In the genomic region with DNA sequence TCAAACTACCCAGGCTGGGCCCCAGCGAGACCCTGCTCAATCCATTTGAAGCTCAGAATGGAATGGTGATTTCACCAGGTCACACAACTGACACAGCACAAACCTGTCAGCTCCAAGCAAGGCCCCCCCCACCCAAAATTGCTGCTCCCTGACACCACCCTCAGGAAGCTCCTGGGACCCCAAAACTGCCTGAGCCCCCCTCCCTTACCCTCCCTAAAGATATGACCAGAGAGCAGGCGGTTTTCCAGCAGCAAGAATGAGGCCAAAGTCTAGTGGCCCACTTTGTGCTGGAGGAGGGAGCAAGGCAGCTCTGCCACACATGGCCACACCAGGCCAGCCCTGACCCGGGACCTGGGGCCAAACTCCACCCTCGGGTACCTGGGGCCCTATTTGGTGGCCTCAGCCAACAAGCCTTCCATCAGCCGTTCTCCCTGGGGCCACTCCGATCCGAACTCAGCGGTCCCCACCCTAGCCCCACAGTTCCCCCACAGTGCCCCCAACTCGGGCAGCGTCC, we compare ENCODE assay signal across 6 cellular contexts. TPM values are rescaled to one million over a fixed set of nuclear protein-coding genes. Genes with fewer than 3 reads are reported as not detected.
A peak's percentile ranks its signal among the peaks of the same experiment; 100 is the strongest.
DNase-seq lines count a peak whose midpoint lies in the region; ATAC-seq and TF ChIP-seq lines count a peak whose summit lies in the region.

No MANE protein-coding gene starts in this region.

- H3K36me3 Mint-ChIP-seq in glutamatergic neuron (ENCODE audit: unreplicated experiment): no peaks in the 10 kb centered on the region

- no peak for DNase-seq in RWPE2 (ENCODE audit: low spot score)
- DNase-seq in glutamatergic neuron: no peak
- no peak for DNase-seq in iPS-NIHi11 (ENCODE audit: low spot score)
- DNase-seq in activated CD4-positive, CD25-positive, alpha-beta regulatory T cell (lab: John Stamatoyannopoulos, UW): no peak

- peaks cover 29% of the 10 kb centered on the region for H3K36me3 ChIP-seq in RWPE2 (ENCODE audit: low read depth)
- peaks cover 0 to 8% (median 0%) of the 10 kb centered on the region in 5 donors for H3K36me3 ChIP-seq in subcutaneous abdominal adipose tissue (ENCODE audit: control insufficient read depth in 5 of 5, insufficient read depth in 5 of 5, low read length in 5 of 5)

- peak overlapping the region; percentile 96 for H3K4me3 Mint-ChIP-seq in glutamatergic neuron (ENCODE audit: unreplicated experiment)

- H3K27ac Mint-ChIP-seq in glutamatergic neuron (ENCODE audit: unreplicated experiment): peak overlapping the region; percentile 96

- H3K4me3 ChIP-seq in RWPE2 (ENCODE audit: severe bottlenecking) (peak overlapping the region; percentile 77), subcutaneous abdominal adipose tissue (ENCODE audit: low read depth in 1 of 5, low read length in 5 of 5) (peak overlapping the region; percentile 78 to 95 (median 84))

- TF ChIP-seq CTCF in RWPE2 (IDR thresholded peaks at IDR 0.05; ENCODE audit: poor library complexity, severe bottlenecking): no peak
- TF ChIP-seq CTCF in glutamatergic neuron (IDR thresholded peaks at IDR 0.05; ENCODE audit: partially characterized antibody, unreplicated experiment): no peak

- peak overlapping the region; percentile 57 to 92 (median 81) for H3K9ac ChIP-seq in subcutaneous abdominal adipose tissue (ENCODE audit: low read length in 5 of 5)

- peaks cover 11% of the 10 kb centered on the region for H3K27me3 Mint-ChIP-seq in glutamatergic neuron (ENCODE audit: unreplicated experiment)

- no peak; the same call in 2 of the 3 replicates for ATAC-seq in RWPE2 (ENCODE audit: low read depth)
- no peak for ATAC-seq in GM18870 (IDR thresholded peaks at IDR 0.05; ENCODE audit: unreplicated experiment)

- no peaks in the 10 kb centered on the region for H3K9me3 ChIP-seq in RWPE2 (ENCODE audit: severe bottlenecking)
- no peaks in the 10 kb centered on the region for H3K9me3 ChIP-seq in subcutaneous abdominal adipose tissue (ENCODE audit: control insufficient read depth in 5 of 5, low read length in 5 of 5)

- H3K9me3 Mint-ChIP-seq in glutamatergic neuron (ENCODE audit: unreplicated experiment): peaks cover 8% of the 10 kb centered on the region

- H3K27me3 ChIP-seq in RWPE2 (ENCODE audit: insufficient read depth, poor library complexity, severe bottlenecking) (no peaks in the 10 kb centered on the region), subcutaneous abdominal adipose tissue (ENCODE audit: control insufficient read depth in 5 of 5, insufficient read depth in 4 of 5, low read length in 5 of 5) (no peaks in the 10 kb centered on the region)

- peaks cover 26% of the 10 kb centered on the region for H3K4me1 ChIP-seq in RWPE2 (ENCODE audit: insufficient read depth, poor library complexity, severe bottlenecking)
- peaks cover 5 to 70% (median 65%) of the 10 kb centered on the region in 5 donors for H3K4me1 ChIP-seq in subcutaneous abdominal adipose tissue (ENCODE audit: control insufficient read depth in 5 of 5, insufficient read depth in 5 of 5, low read length in 5 of 5)

- H3K4me1 Mint-ChIP-seq in glutamatergic neuron (ENCODE audit: low read depth, unreplicated experiment): peaks cover 17% of the 10 kb centered on the region

- H3K27ac ChIP-seq in RWPE2 (ENCODE audit: poor library complexity, severe bottlenecking) (peak overlapping the region; percentile 84), subcutaneous abdominal adipose tissue (ENCODE audit: low read depth, low read length) (peak overlapping the region; percentile 89)

RNA-seq across cellular contexts. Expression of gene NR2F6, which starts 2.3 kb away (rescaled TPM):
- 109 TPM for total RNA-seq in glutamatergic neuron (ENCODE audit: unreplicated experiment)

RNA-seq across cellular contexts. Expression of gene OCEL1, which starts 17.4 kb away (rescaled TPM):
- 23.4 TPM for total RNA-seq in glutamatergic neuron (ENCODE audit: unreplicated experiment)

RNA-seq across cellular contexts. Expression of gene USHBP1, which starts 21.1 kb away (rescaled TPM):
- not detected for total RNA-seq in glutamatergic neuron (ENCODE audit: unreplicated experiment)

RNA-seq across cellular contexts. Expression of gene BABAM1, which starts 23.8 kb away (rescaled TPM):
- 85.7 TPM for total RNA-seq in glutamatergic neuron (ENCODE audit: unreplicated experiment)

RNA-seq across cellular contexts. Expression of gene USE1, which starts 28.2 kb away (rescaled TPM):
- 14.9 TPM for total RNA-seq in glutamatergic neuron (ENCODE audit: unreplicated experiment)
